In the genomic region with DNA sequence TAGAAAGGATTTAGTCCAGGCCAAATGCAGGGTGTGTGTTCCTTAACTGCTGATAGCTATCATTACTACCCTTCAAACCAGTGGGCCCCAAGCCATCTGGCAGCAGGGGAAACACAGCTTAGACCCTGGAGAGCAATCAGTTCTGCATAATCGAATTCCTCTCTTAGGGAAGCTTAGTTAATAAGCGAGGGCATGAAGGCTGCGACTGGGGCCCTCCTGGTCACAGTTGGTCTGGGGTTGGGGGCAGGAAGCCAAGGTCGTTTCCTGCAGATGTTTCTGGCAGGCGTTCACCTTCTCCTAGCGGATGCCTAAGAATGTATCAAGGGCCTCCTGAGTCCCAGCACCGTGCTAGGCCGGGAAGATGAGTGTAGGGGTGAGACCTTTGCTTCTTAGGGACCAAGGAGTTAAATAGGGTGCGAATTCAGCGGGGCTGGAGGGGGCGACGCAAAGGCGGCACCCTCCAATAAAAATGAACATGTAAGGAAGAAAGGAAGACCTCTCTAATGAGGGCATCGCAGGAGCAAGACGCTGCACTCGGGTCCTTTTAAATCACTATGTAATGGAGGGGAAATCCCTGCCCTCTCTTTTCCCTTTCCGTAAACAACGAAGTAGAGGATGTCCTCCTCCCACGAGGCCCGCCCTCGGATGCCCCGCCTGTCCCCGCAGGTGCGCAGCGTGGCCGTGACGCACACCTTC, we compare ENCODE assay signal across 9 cellular contexts. TPM values are rescaled to one million over a fixed set of nuclear protein-coding genes. Genes with fewer than 3 reads are reported as not detected.
DNase-seq lines count a peak whose midpoint lies in the region; ATAC-seq, FAIRE-seq and TF ChIP-seq lines count a peak whose summit lies in the region.
"Had no signal": no experiment of that assay in that cellular context is flagged by ENCODE, and none has a peak within 500 bp of the region (broad histone marks: within the 10 kb centered on the region; RNA-seq: fewer than 3 reads in every experiment).

No MANE protein-coding gene starts in this region.

- H3K9ac ChIP-seq in GM23248: peak overlapping the region; percentile 58

- H3K9me3 Mint-ChIP-seq in activated naive CD4-positive, alpha-beta T cell treated with anti-CD3 and anti-CD28 coated beads, Interleukin-2, amount 50 U/mL, for 72 hours: peaks cover 9 to 11% of the 10 kb centered on the region in 2 donors

- H3K9me2 ChIP-seq in GM23248 (ENCODE audit: insufficient read depth): no peaks in the 10 kb centered on the region

- WGBS in GM23248 (ENCODE audit: low coverage in 1 of 2, low lambda C conversion rate in 2 of 2, missing lambda C conversion rate in 2 of 2), 2 experiments: 3 to 4% methylated on average over 22 to 27 of the region's 27 CpGs
- WGBS in right cardiac atrium: 3% methylated on average over 27 of the region's 27 CpGs
- 1% methylated on average over 27 of the region's 27 CpGs for WGBS in small intestine, 3 donors

- peak; percentile 43 to 49 for ATAC-seq in activated naive CD4-positive, alpha-beta T cell treated with anti-CD3 and anti-CD28 coated beads, Interleukin-2, amount 50 U/mL, for 72 hours
- no peak for ATAC-seq in right cardiac atrium

- no peak for TF ChIP-seq CTCF in GM13977 (IDR thresholded peaks at IDR 0.05; ENCODE audit: extremely low read depth, insufficient read depth, missing control alignments)

- H3K4me3 ChIP-seq in GM23248 (peak overlapping the region; percentile 76), right cardiac atrium (ENCODE audit: low read length) (peak overlapping the region; percentile 37), small intestine (ENCODE audit: low read depth in 1 of 2, low read length in 2 of 2) (peak overlapping the region; percentile 58 to 67)

- peaks cover 34% of the 10 kb centered on the region for H3F3A ChIP-seq in GM23248 (ENCODE audit: insufficient read depth)

- H4K20me1 ChIP-seq in GM23248 (ENCODE audit: insufficient read depth): no peaks in the 10 kb centered on the region

- H3K4me1 ChIP-seq in GM23248 (ENCODE audit: insufficient read depth) (peaks cover 24% of the 10 kb centered on the region), right cardiac atrium (ENCODE audit: control insufficient read depth, insufficient read depth, low read length) (peaks cover 6% of the 10 kb centered on the region), small intestine (ENCODE audit: control insufficient read depth in 2 of 2, insufficient read depth in 1 of 2, low read depth in 1 of 2, low read length in 1 of 2) (peaks cover 5 to 8% of the 10 kb centered on the region in 2 donors)

- peak; percentile 34 for DNase-seq in DMS 273 treated with DMSO at 0.1 percent for 48 hours (lab: John Stamatoyannopoulos, UW)
- peak; percentile 57 for DNase-seq in GM23248
- peak; percentile 22 for DNase-seq in OCI-M1 (lab: John Stamatoyannopoulos, UW)
- DNase-seq in activated naive CD4-positive, alpha-beta T cell treated with anti-CD3 and anti-CD28 coated beads, Interleukin-2, amount 50 U/mL, for 72 hours (ENCODE audit: low spot score in 2 of 2): peak; percentile 62 to 80
- DNase-seq in right cardiac atrium: peak; percentile 65 to 86 (median 81)
- DNase-seq in small intestine: peak; percentile 89
- DNase-seq in NCI-H128 (lab: John Stamatoyannopoulos, UW; ENCODE audit: unreplicated experiment): no peak
- DNase-seq in GM13977 (ENCODE audit: low spot score): no peak

- H3K27me3 ChIP-seq in GM23248 (replicated peaks; ENCODE audit: insufficient read depth) (no peaks in the 10 kb centered on the region), right cardiac atrium (ENCODE audit: control insufficient read depth, insufficient read depth) (no peaks in the 10 kb centered on the region), small intestine (ENCODE audit: control insufficient read depth in 2 of 2, insufficient read depth in 2 of 2, low read length in 2 of 2) (no peaks in the 10 kb centered on the region)

- peaks cover 0 to 5% of the 10 kb centered on the region in 2 donors for H3K36me3 Mint-ChIP-seq in activated naive CD4-positive, alpha-beta T cell treated with anti-CD3 and anti-CD28 coated beads, Interleukin-2, amount 50 U/mL, for 72 hours

- H3K27ac ChIP-seq in GM23248: peak overlapping the region; percentile 27; the same call in 1 of the 2 replicates
- peak overlapping the region; percentile 63 for H3K27ac ChIP-seq in right cardiac atrium (ENCODE audit: low read length)
- H3K27ac ChIP-seq in small intestine (ENCODE audit: low read depth in 1 of 2, low read length in 1 of 2): peak overlapping the region; percentile 98 to 99

- no peaks in the 10 kb centered on the region for H3K79me2 ChIP-seq in GM23248 (ENCODE audit: insufficient read depth)

- peak overlapping the region; percentile 96 to 99 for H3K27ac Mint-ChIP-seq in activated naive CD4-positive, alpha-beta T cell treated with anti-CD3 and anti-CD28 coated beads, Interleukin-2, amount 50 U/mL, for 72 hours

- H3K9me3 ChIP-seq in GM23248 (ENCODE audit: low read depth): no peaks in the 10 kb centered on the region
- no peaks in the 10 kb centered on the region for H3K9me3 ChIP-seq in right cardiac atrium (ENCODE audit: control insufficient read depth, low read length)
- H3K9me3 ChIP-seq in small intestine (ENCODE audit: control insufficient read depth, low read depth): no peaks in the 10 kb centered on the region

- FAIRE-seq in small intestine (lab: Jason Lieb, UNC): no peak

- no peaks in the 10 kb centered on the region for H3K36me3 ChIP-seq in GM23248 (ENCODE audit: low read depth)
- no peaks in the 10 kb centered on the region for H3K36me3 ChIP-seq in small intestine (ENCODE audit: control insufficient read depth in 2 of 2, insufficient read depth in 2 of 2, low read length in 2 of 2)

- H2AFZ ChIP-seq in GM23248: peak overlapping the region; percentile 88

- in situ Hi-C loops in GM23248 (cut with MboI): no loop called here
- in situ Hi-C loops in GM13977 (cut with MboI; ENCODE audit: low pct_unique_long_range_greater_than_20kb, low sequenced_read_pairs, unreplicated experiment): loop anchor here (10.0 kb wide), 1 partner anchor 195 kb away; no protein-coding TSS in a partner anchor

- intact Hi-C loops in right cardiac atrium (cut with DNase I): loop anchor here (5.0 kb wide), 3 partner anchors 112 to 237 kb away; partner anchors contain the start of genes PDZD9 (in 4 of the 4) and UQCRC2 (in 1 of the 4)

- peak overlapping the region; percentile 77 for H3K4me2 ChIP-seq in GM23248 (ENCODE audit: unreplicated experiment)

RNA-seq across cellular contexts. Expression of gene EEF2K, which starts 16.5 kb away (rescaled TPM):
- 16.3 and 16.6 TPM in 2 replicates for total RNA-seq in GM23248 (2014; rRNA removed; shearing (Covaris generic))
- polyA plus RNA-seq in GM23248 (2016; fragmentation: Nextera tagmentation; extraction: Ambion mirVana): 6.9 and 8.7 TPM in 2 replicates
- total RNA-seq in activated naive CD4-positive, alpha-beta T cell treated with anti-CD3 and anti-CD28 coated beads, Interleukin-2, amount 50 U/mL, for 72 hours: 10 to 100 TPM in 1 of 2 donors, 1 to 10 TPM in 1; 7.8 to 28.1 TPM
- total RNA-seq in right cardiac atrium: 10 to 100 TPM; 28.1 to 38.3 (median 31.4) TPM
- polyA plus RNA-seq in right cardiac atrium: 15.0 TPM
- 1 to 10 TPM; 2.4 to 7.1 (median 4.5) TPM for polyA plus RNA-seq in small intestine

RNA-seq across cellular contexts. Expression of gene SDR42E2, which starts 27.3 kb away (rescaled TPM):
- not detected in 2 replicates for total RNA-seq in GM23248 (2014; rRNA removed; shearing (Covaris generic))
- not detected in 2 replicates for polyA plus RNA-seq in GM23248 (2016; fragmentation: Nextera tagmentation; extraction: Ambion mirVana)
- total RNA-seq in activated naive CD4-positive, alpha-beta T cell treated with anti-CD3 and anti-CD28 coated beads, Interleukin-2, amount 50 U/mL, for 72 hours: under 1 TPM in 1 of 2 donors, not detected in 1; 0.11 TPM
- under 1 TPM in 1 of 4 donors, not detected in 3; 0.09 TPM for total RNA-seq in right cardiac atrium
- polyA plus RNA-seq in right cardiac atrium: not detected
- polyA plus RNA-seq in small intestine: under 1 TPM in 1 of 3 donors, not detected in 2; 0.01 TPM
- total RNA-seq: activated CD8-positive, alpha-beta memory T cell treated with anti-CD3 and anti-CD28 coated beads for 36 hours had no signal

Comparison
In these comparisons a context has a peak if more than half of its experiments do, and no peak if none do; other contexts are left out.
1. DNase-seq: peak in DMS 273 treated with DMSO at 0.1 percent for 48 hours (single experiment), GM23248 (single experiment), OCI-M1 (single experiment), activated naive CD4-positive, alpha-beta T cell treated with anti-CD3 and anti-CD28 coated beads, Interleukin-2, amount 50 U/mL, for 72 hours (2 of 2), right cardiac atrium (3 of 3) and small intestine (single experiment); none in NCI-H128 (single experiment) and GM13977 (single experiment).
2. H3K27ac ChIP-seq: peak in every context shown above with its lines; median percentile 98 in small intestine; 63 in right cardiac atrium; 27 in GM23248.
3. ATAC-seq: peak in activated naive CD4-positive, alpha-beta T cell treated with anti-CD3 and anti-CD28 coated beads, Interleukin-2, amount 50 U/mL, for 72 hours (2 of 2); none in right cardiac atrium (0 of 2).
4. Peak in every context shown above with its lines, with median percentiles within 50 percentile points of each other: H3K4me3 ChIP-seq.